Comparison of ENCODE assay signal across 20 cellular contexts in the genomic region with DNA sequence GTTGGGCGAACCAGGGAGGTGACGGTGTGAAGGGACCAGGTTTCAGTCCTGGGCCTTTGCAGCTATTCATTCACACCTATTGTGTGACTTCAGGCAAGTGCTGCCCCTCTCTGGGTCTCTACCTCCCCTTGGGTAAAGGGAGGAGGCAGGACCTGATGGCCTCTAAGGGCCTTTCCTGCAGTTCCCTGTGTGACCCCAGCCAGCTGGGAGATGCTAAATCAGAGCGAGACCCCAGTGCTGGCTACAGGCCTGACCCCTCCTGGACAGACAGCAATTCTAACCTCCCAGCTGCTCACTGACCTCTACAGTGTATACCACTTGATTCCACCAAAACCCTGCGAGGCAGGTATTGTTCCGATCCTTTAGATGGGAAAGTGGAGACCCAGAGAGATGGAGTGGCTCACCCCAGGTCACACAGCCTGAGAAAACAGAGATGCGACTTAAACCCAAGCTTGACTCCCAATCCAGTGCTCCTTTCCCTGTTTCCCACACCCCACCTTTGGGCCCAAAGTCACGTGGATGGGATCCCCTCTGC. TPM values are rescaled to one million over a fixed set of nuclear protein-coding genes. Genes with fewer than 3 reads are reported as not detected.
DNase-seq lines count a peak whose midpoint lies in the region; ATAC-seq and TF ChIP-seq lines count a peak whose summit lies in the region.
"Had no signal": no experiment of that assay in that cellular context is flagged by ENCODE, and none has a peak within 500 bp of the region (broad histone marks: within the 10 kb centered on the region; RNA-seq: fewer than 3 reads in every experiment).

No MANE protein-coding gene starts in this region.

- no peak overlapping the region for H3K9ac ChIP-seq in fibroblast of lung (ENCODE audit: insufficient read depth, low read length)

- H4K20me1 ChIP-seq in fibroblast of lung (ENCODE audit: control insufficient read depth, extremely low read depth, insufficient read depth, low read length), result no peaks in the 10 kb centered on the region

- no peak overlapping the region for H3K4me3 ChIP-seq in H7 (ENCODE audit: insufficient read depth, low read depth, low read length)
- H3K4me3 ChIP-seq in fibroblast of lung (replicated peaks in 1 of 4; ENCODE audit: control extremely low read depth in 1 of 4, insufficient read depth in 1 of 4, low read depth in 3 of 4, low read length in 4 of 4), result no peak overlapping the region
- H3K4me3 ChIP-seq: GM12878 had no signal

- H3K4me3 Mint-ChIP-seq in activated T-helper 1 cell treated with anti-CD3 and anti-CD28 coated beads, Interleukin-12 subunit alpha, Interleukin-12 subunit beta, Interleukin-2, Interleukin-4 antibody, amounts not matched to agents 30 ng/mL and 10 ng/mL and 1 ng/mL, durations not matched to agents 14 hours and 24 hours and 36 hours, result no peak overlapping the region
- H3K4me3 Mint-ChIP-seq in stimulated activated naive B cell treated with anti-CD40 and anti-IgM and Interleukin-4, amounts not matched to agents 10 μg/mL and 1 μg/mL and 100 μg/mL, for 72 hours, result no peak overlapping the region
- H3K4me3 Mint-ChIP-seq: CD8-positive, alpha-beta T cell had no signal

- H3K36me3 ChIP-seq in H7 (replicated peaks; ENCODE audit: control insufficient read depth, insufficient read depth, low read length) (no peaks in the 10 kb centered on the region), fibroblast of lung (ENCODE audit: control insufficient read depth, insufficient read depth, low read length) (peaks cover 6% of the 10 kb centered on the region)

- no peak for TF ChIP-seq CTCF in fibroblast of lung (conservative IDR thresholded peaks at IDR 0.05 in 1 of 2, IDR thresholded peaks at IDR 0.05 in 1 of 2; ENCODE audit: low read depth in 1 of 2, low read length in 2 of 2)

- H3K4me2 ChIP-seq in fibroblast of lung (ENCODE audit: extremely low read depth, insufficient read depth, low read length), result no peak overlapping the region

- intact Hi-C loops in activated T-helper 1 cell treated with anti-CD3 and anti-CD28 coated beads, Interleukin-12 subunit alpha, Interleukin-12 subunit beta, Interleukin-2, Interleukin-4 antibody, amounts not matched to agents 30 ng/mL and 10 ng/mL and 1 ng/mL, durations not matched to agents 14 hours and 24 hours and 36 hours (cut with micrococcal nuclease), result no loop called here

- H3K27me3 ChIP-seq in H7 (ENCODE audit: control insufficient read depth, insufficient read depth, low read length) (peaks cover 3% of the 10 kb centered on the region; the same call in 1 of the 2 replicates), fibroblast of lung (ENCODE audit: control insufficient read depth, insufficient read depth, low read length) (no peaks in the 10 kb centered on the region)
- H3K27me3 ChIP-seq: BLaER1 treated with 17β-estradiol and CSF1 and Interleukin-3, amounts not matched to agents 10 nM and 100 nM had no signal

- H3K9me3 Mint-ChIP-seq in activated T-helper 1 cell treated with anti-CD3 and anti-CD28 coated beads, Interleukin-12 subunit alpha, Interleukin-12 subunit beta, Interleukin-2, Interleukin-4 antibody, amounts not matched to agents 30 ng/mL and 10 ng/mL and 1 ng/mL, durations not matched to agents 14 hours and 24 hours and 36 hours, result no peaks in the 10 kb centered on the region
- peaks cover 2 to 5% of the 10 kb centered on the region in 2 donors for H3K9me3 Mint-ChIP-seq in stimulated activated naive B cell treated with anti-CD40 and anti-IgM and Interleukin-4, amounts not matched to agents 10 μg/mL and 1 μg/mL and 100 μg/mL, for 72 hours
- H3K9me3 Mint-ChIP-seq: CD8-positive, alpha-beta T cell had no signal

- no peak overlapping the region for H2AFZ ChIP-seq in fibroblast of lung (ENCODE audit: low read length)

- peaks cover 80% of the 10 kb centered on the region for H3K79me2 ChIP-seq in fibroblast of lung (ENCODE audit: control insufficient read depth, insufficient read depth, low read length)

- no peak for ATAC-seq in stimulated activated naive B cell treated with anti-CD40 and anti-IgM and Interleukin-4, amounts not matched to agents 10 μg/mL and 1 μg/mL and 100 μg/mL, for 72 hours (replicated peaks)
- ATAC-seq in GM19455 (IDR thresholded peaks at IDR 0.05; ENCODE audit: unreplicated experiment), result no peak
- ATAC-seq: CD8-positive, alpha-beta T cell; GM12878; PC-3 had no signal

- H3K4me1 ChIP-seq in fibroblast of lung (ENCODE audit: control insufficient read depth, extremely low read depth, insufficient read depth, low read length), result peaks cover 17% of the 10 kb centered on the region

- H3K27me3 Mint-ChIP-seq in activated T-helper 1 cell treated with anti-CD3 and anti-CD28 coated beads, Interleukin-12 subunit alpha, Interleukin-12 subunit beta, Interleukin-2, Interleukin-4 antibody, amounts not matched to agents 30 ng/mL and 10 ng/mL and 1 ng/mL, durations not matched to agents 14 hours and 24 hours and 36 hours (ENCODE audit: insufficient read depth), result no peaks in the 10 kb centered on the region
- no peaks in the 10 kb centered on the region for H3K27me3 Mint-ChIP-seq in stimulated activated naive B cell treated with anti-CD40 and anti-IgM and Interleukin-4, amounts not matched to agents 10 μg/mL and 1 μg/mL and 100 μg/mL, for 72 hours

- H3K4me1 Mint-ChIP-seq in activated T-helper 1 cell treated with anti-CD3 and anti-CD28 coated beads, Interleukin-12 subunit alpha, Interleukin-12 subunit beta, Interleukin-2, Interleukin-4 antibody, amounts not matched to agents 30 ng/mL and 10 ng/mL and 1 ng/mL, durations not matched to agents 14 hours and 24 hours and 36 hours (ENCODE audit: low read depth), result peaks cover 37% of the 10 kb centered on the region
- peaks cover 36 to 62% of the 10 kb centered on the region in 2 donors for H3K4me1 Mint-ChIP-seq in stimulated activated naive B cell treated with anti-CD40 and anti-IgM and Interleukin-4, amounts not matched to agents 10 μg/mL and 1 μg/mL and 100 μg/mL, for 72 hours

- H3K36me3 Mint-ChIP-seq in activated T-helper 1 cell treated with anti-CD3 and anti-CD28 coated beads, Interleukin-12 subunit alpha, Interleukin-12 subunit beta, Interleukin-2, Interleukin-4 antibody, amounts not matched to agents 30 ng/mL and 10 ng/mL and 1 ng/mL, durations not matched to agents 14 hours and 24 hours and 36 hours (ENCODE audit: low read depth), result peaks cover 2% of the 10 kb centered on the region
- H3K36me3 Mint-ChIP-seq in stimulated activated naive B cell treated with anti-CD40 and anti-IgM and Interleukin-4, amounts not matched to agents 10 μg/mL and 1 μg/mL and 100 μg/mL, for 72 hours, result peaks cover 7 to 17% of the 10 kb centered on the region in 2 donors
- H3K36me3 Mint-ChIP-seq: CD8-positive, alpha-beta T cell had no signal

- peak overlapping the region; percentile 20 for H3K27ac ChIP-seq in fibroblast of lung (ENCODE audit: insufficient read depth, low read length)
- H3K27ac ChIP-seq: HL-60 had no signal

- peak overlapping the region; percentile 36 for H3K27ac Mint-ChIP-seq in activated T-helper 1 cell treated with anti-CD3 and anti-CD28 coated beads, Interleukin-12 subunit alpha, Interleukin-12 subunit beta, Interleukin-2, Interleukin-4 antibody, amounts not matched to agents 30 ng/mL and 10 ng/mL and 1 ng/mL, durations not matched to agents 14 hours and 24 hours and 36 hours
- H3K27ac Mint-ChIP-seq in stimulated activated naive B cell treated with anti-CD40 and anti-IgM and Interleukin-4, amounts not matched to agents 10 μg/mL and 1 μg/mL and 100 μg/mL, for 72 hours, result peak overlapping the region; percentile 56
- H3K27ac Mint-ChIP-seq: CD8-positive, alpha-beta T cell had no signal

- DNase-seq in H7 (peak; percentile 47), fibroblast of lung (ENCODE audit: low read depth in 2 of 2) (no peak), Ammon's horn (ENCODE audit: low spot score) (no peak)
- no peak for DNase-seq in activated T-helper 1 cell treated with anti-CD3 and anti-CD28 coated beads, Interleukin-12 subunit alpha, Interleukin-12 subunit beta, Interleukin-2, Interleukin-4 antibody, amounts not matched to agents 30 ng/mL and 10 ng/mL and 1 ng/mL, durations not matched to agents 14 hours and 24 hours and 36 hours (ENCODE audit: low spot score)
- DNase-seq in stimulated activated naive B cell treated with anti-CD40 and anti-IgM and Interleukin-4, amounts not matched to agents 10 μg/mL and 1 μg/mL and 100 μg/mL, for 72 hours, result no peak
- no peak for DNase-seq in activated CD4-positive, alpha-beta T cell treated with anti-CD3 and anti-CD28 coated beads, Interleukin-2, amount 50 U/mL, for 4 hours
- DNase-seq: CD8-positive, alpha-beta T cell; DMS53; EL; NCI-H1417 treated with DMSO at 0.1 percent for 48 hours; NCI-H1930; NCI-H226; NCI-H524; PC-3; RPMI8226; SIG-M5 had no signal

- no peaks in the 10 kb centered on the region for H3K9me3 ChIP-seq in fibroblast of lung (ENCODE audit: control insufficient read depth, insufficient read depth, low read depth, low read length)
- H3K9me3 ChIP-seq: BLaER1 treated with 17β-estradiol and CSF1 and Interleukin-3, amounts not matched to agents 10 nM and 100 nM had no signal

RNA-seq across cellular contexts. Expression of a gene that starts 6.2 kb away (rescaled TPM):
- total RNA-seq in H7 (2014; rRNA removed; shearing (Covaris generic)), result 2.6 and 5.3 TPM in 2 replicates
- 12.3 and 12.5 TPM in 2 replicates for total RNA-seq in activated T-helper 1 cell treated with anti-CD3 and anti-CD28 coated beads, Interleukin-12 subunit alpha, Interleukin-12 subunit beta, Interleukin-2, Interleukin-4 antibody, amounts not matched to agents 30 ng/mL and 10 ng/mL and 1 ng/mL, durations not matched to agents 14 hours and 24 hours and 36 hours
- total RNA-seq in fibroblast of lung, result 20.5 and 26.3 TPM in 2 replicates
- 8.8 and 18.5 TPM in 2 replicates for polyA plus RNA-seq in fibroblast of lung
- 13.1 and 24.4 TPM in 2 replicates for polyA plus RNA-seq in fibroblast of lung (2012)
- polyA minus RNA-seq in fibroblast of lung (ENCODE audit: low replicate concordance), result 4.9 and 10.7 TPM in 2 replicates

RNA-seq across cellular contexts. Expression of a gene that starts 26.3 kb away (rescaled TPM):
- total RNA-seq in H7 (2014; rRNA removed; shearing (Covaris generic)), result 23.4 and 49.6 TPM in 2 replicates
- total RNA-seq in activated T-helper 1 cell treated with anti-CD3 and anti-CD28 coated beads, Interleukin-12 subunit alpha, Interleukin-12 subunit beta, Interleukin-2, Interleukin-4 antibody, amounts not matched to agents 30 ng/mL and 10 ng/mL and 1 ng/mL, durations not matched to agents 14 hours and 24 hours and 36 hours, result 34.8 and 34.9 TPM in 2 replicates
- 24.9 and 29.9 TPM in 2 replicates for total RNA-seq in fibroblast of lung
- polyA plus RNA-seq in fibroblast of lung, result 4.4 and 4.8 TPM in 2 replicates
- polyA plus RNA-seq in fibroblast of lung (2012), result 3.2 and 5.1 TPM in 2 replicates
- 24.8 and 39.5 TPM in 2 replicates for polyA minus RNA-seq in fibroblast of lung (ENCODE audit: low replicate concordance)
